Comparison of ENCODE assay signal across 29 cellular contexts in genomic region chr12:104707179-104707578, GRCh38.
DNase-seq lines count a peak whose midpoint lies in the region; ATAC-seq and TF ChIP-seq lines count a peak whose summit lies in the region.
"Had no signal": no experiment of that assay in that cellular context is flagged by ENCODE, and none has a peak within 500 bp of the region (broad histone marks: within the 10 kb centered on the region; RNA-seq: fewer than 3 reads in every experiment).

No MANE protein-coding gene starts in this region.

- no peak overlapping the region for H2AFZ ChIP-seq in SK-N-SH (ENCODE audit: low read depth)

- no peak for TF ChIP-seq RAD21 in SK-N-SH (IDR thresholded peaks at IDR 0.05; ENCODE audit: low read length)

- peaks cover 15% of the 10 kb centered on the region in 2 experiments; a peak in 3 of 4 replicates for H3K4me1 ChIP-seq in SK-N-SH (ENCODE audit: control insufficient read depth in 1 of 2, insufficient read depth in 2 of 2, low read depth in 1 of 2, low read length in 1 of 2)
- H3K4me1 ChIP-seq in Caco-2 = no peaks in the 10 kb centered on the region
- H3K4me1 ChIP-seq: Peyer's patch, psoas muscle had no signal

- CTCF ChIA-PET in activated naive CD4-positive, alpha-beta T cell treated with anti-CD3 and anti-CD28 coated beads for 36 hours (lab: Charles Lee) = interaction anchor here (1.6 kb wide), 1 partner anchor 325 kb away, joined by 4 read pairs; no protein-coding TSS in a partner anchor
- CTCF ChIA-PET in SK-N-SH (lab: Yijun Ruan, JAX) = no interaction called here
- CTCF ChIA-PET in Caco-2 (lab: Charles Lee) = no interaction called here

- H3K4me1 Mint-ChIP-seq in activated naive CD4-positive, alpha-beta T cell treated with anti-CD3 and anti-CD28 coated beads for 36 hours (ENCODE audit: low read depth) = peaks cover 47% of the 10 kb centered on the region
- H3K4me1 Mint-ChIP-seq in chondrocyte (ENCODE audit: low read depth) (peaks cover 52% of the 10 kb centered on the region), osteocyte (ENCODE audit: unreplicated experiment) (peaks cover 55% of the 10 kb centered on the region), Caco-2 (ENCODE audit: low read depth, unreplicated experiment) (no peaks in the 10 kb centered on the region)

- H3K27ac Mint-ChIP-seq in activated naive CD4-positive, alpha-beta T cell treated with anti-CD3 and anti-CD28 coated beads for 36 hours = no peak overlapping the region
- H3K27ac Mint-ChIP-seq in activated naive CD4-positive, alpha-beta T cell treated with anti-CD3 and anti-CD28 coated beads, Interleukin-2, amount 50 U/mL, for 72 hours = peak overlapping the region in 1 of 2 donors; percentile 72
- H3K27ac Mint-ChIP-seq in chondrocyte (ENCODE audit: unreplicated experiment) = peak overlapping the region; percentile 85
- peak overlapping the region; percentile 84 for H3K27ac Mint-ChIP-seq in osteocyte (ENCODE audit: unreplicated experiment)
- no peak overlapping the region for H3K27ac Mint-ChIP-seq in Caco-2 (ENCODE audit: unreplicated experiment)
- H3K27ac Mint-ChIP-seq: activated B cell treated with CpG ODN at 0.5 μM for 24 hours, memory B cell had no signal

- BruUV-seq in Caco-2 (replicated peaks; lab: Mats Ljungman, UMichigan) = no TSS peak

- H3K36me3 Mint-ChIP-seq in activated naive CD4-positive, alpha-beta T cell treated with anti-CD3 and anti-CD28 coated beads for 36 hours (ENCODE audit: low read depth) = peaks cover 3% of the 10 kb centered on the region
- H3K36me3 Mint-ChIP-seq in activated naive CD4-positive, alpha-beta T cell treated with anti-CD3 and anti-CD28 coated beads, Interleukin-2, amount 50 U/mL, for 72 hours = peaks cover 0 to 7% of the 10 kb centered on the region in 2 donors
- H3K36me3 Mint-ChIP-seq in chondrocyte (ENCODE audit: low read depth) = no peaks in the 10 kb centered on the region
- no peaks in the 10 kb centered on the region for H3K36me3 Mint-ChIP-seq in osteocyte (ENCODE audit: unreplicated experiment)
- no peaks in the 10 kb centered on the region for H3K36me3 Mint-ChIP-seq in Caco-2 (ENCODE audit: insufficient read depth, unreplicated experiment)

- no peak for TF ChIP-seq EP300 in SK-N-SH (IDR thresholded peaks at IDR 0.05; ENCODE audit: borderline replicate concordance in 1 of 2, low read depth in 1 of 2, low read length in 1 of 2)

- peak overlapping the region; percentile 43 for H3K4me2 ChIP-seq in SK-N-SH
- H3K4me2 ChIP-seq: KMS-11 had no signal

- no peaks in the 10 kb centered on the region for H3K79me2 ChIP-seq in SK-N-SH (ENCODE audit: insufficient read depth)

- no peak for ATAC-seq in activated naive CD4-positive, alpha-beta T cell treated with anti-CD3 and anti-CD28 coated beads, Interleukin-2, amount 50 U/mL, for 72 hours
- ATAC-seq: HCT116, psoas muscle had no signal

- intact Hi-C loops in activated naive CD4-positive, alpha-beta T cell treated with anti-CD3 and anti-CD28 coated beads for 36 hours (cut with micrococcal nuclease) = no loop called here
- intact Hi-C loops in Caco-2 (cut with micrococcal nuclease; ENCODE audit: unreplicated experiment) = no loop called here

- H3K4me3 ChIP-seq in SK-N-SH (ENCODE audit: low read depth in 2 of 2, low read length in 1 of 2) (no peak overlapping the region), Caco-2 (ENCODE audit: low read depth, low read length) (no peak overlapping the region)
- H3K4me3 ChIP-seq: coronary artery, Peyer's patch, psoas muscle, stomach, tibial nerve had no signal

- H3K9me3 Mint-ChIP-seq in activated naive CD4-positive, alpha-beta T cell treated with anti-CD3 and anti-CD28 coated beads for 36 hours = no peaks in the 10 kb centered on the region
- no peaks in the 10 kb centered on the region for H3K9me3 Mint-ChIP-seq in activated naive CD4-positive, alpha-beta T cell treated with anti-CD3 and anti-CD28 coated beads, Interleukin-2, amount 50 U/mL, for 72 hours
- H3K9me3 Mint-ChIP-seq in chondrocyte (ENCODE audit: low read depth) = no peaks in the 10 kb centered on the region
- H3K9me3 Mint-ChIP-seq in osteocyte (ENCODE audit: unreplicated experiment) = no peaks in the 10 kb centered on the region
- H3K9me3 Mint-ChIP-seq in Caco-2 (ENCODE audit: unreplicated experiment) = no peaks in the 10 kb centered on the region
- H3K9me3 Mint-ChIP-seq: activated B cell treated with CpG ODN at 0.5 μM for 24 hours, memory B cell had no signal

- no peak overlapping the region for H3K9ac ChIP-seq in SK-N-SH
- H3K9ac ChIP-seq: KMS-11 had no signal

- POLR2A ChIA-PET in SK-N-SH (lab: Yijun Ruan, JAX) = no interaction called here
- POLR2A ChIA-PET in Caco-2 (lab: Charles Lee) = no interaction called here

- TF ChIP-seq CTCF in SK-N-SH (IDR thresholded peaks at IDR 0.05) (no peak), chondrocyte (IDR thresholded peaks at IDR 0.05) (no peak), osteocyte (IDR thresholded peaks at IDR 0.05) (no peak), Caco-2 (IDR thresholded peaks at IDR 0.05; ENCODE audit: insufficient read depth in 1 of 2, low read depth in 1 of 2, low read length in 1 of 2, severe bottlenecking in 1 of 2, unreplicated experiment in 1 of 2) (no peak)

- H3K36me3 ChIP-seq in SK-N-SH (replicated peaks in 1 of 2; ENCODE audit: control insufficient read depth in 1 of 2, insufficient read depth in 2 of 2, low read length in 1 of 2) (no peaks in the 10 kb centered on the region), Caco-2 (ENCODE audit: control insufficient read depth, insufficient read depth, low read length) (no peaks in the 10 kb centered on the region)
- H3K36me3 ChIP-seq: BE2C, Peyer's patch, stomach, tibial nerve had no signal

- no peaks in the 10 kb centered on the region for H3F3A ChIP-seq in SK-N-SH (replicated peaks; ENCODE audit: insufficient read depth)

- DNase-seq in activated naive CD4-positive, alpha-beta T cell treated with anti-CD3 and anti-CD28 coated beads for 36 hours = peak; percentile 30
- no peak for DNase-seq in activated naive CD4-positive, alpha-beta T cell treated with anti-CD3 and anti-CD28 coated beads, Interleukin-2, amount 50 U/mL, for 72 hours (ENCODE audit: low spot score in 2 of 2)
- DNase-seq in SK-N-SH (no peak), chondrocyte (ENCODE audit: low spot score) (no peak), osteocyte (ENCODE audit: extremely low spot score, unreplicated experiment) (no peak), Caco-2 (no peak)
- DNase-seq in stimulated activated naive CD4-positive, alpha-beta T cell treated with Interleukin-2 at 50 U/mL for 16 hours (lab: John Stamatoyannopoulos, UW) = no peak
- DNase-seq in effector CD4-positive, alpha-beta T cell = no peak
- DNase-seq: activated B cell treated with CpG ODN at 0.5 μM for 24 hours; activated naive CD4-positive, alpha-beta T cell; activated T-cell treated with anti-CD3 and anti-CD28 coated beads for 4 hours; amygdala; BE2C; COR-L47; hypothalamus; MM.1S; NCI-H1417 treated with DMSO at 0.1 percent for 48 hours; NCI-H2081 treated with DMSO at 0.1 percent for 48 hours; NCI-H226; Peyer's patch; psoas muscle; SIG-M5; stimulated activated CD4-positive, alpha-beta T cell treated with anti-CD3 and anti-CD28 coated beads, Interleukin-15, amount 100 ng/mL, for 24 hours; stomach had no signal

- no peaks in the 10 kb centered on the region for H3K9me2 ChIP-seq in SK-N-SH

- WGBS in SK-N-SH (ENCODE audit: low lambda C conversion rate) = 42% methylated on average over 4 of the region's 4 CpGs

- no peaks in the 10 kb centered on the region for H3K9me3 ChIP-seq in SK-N-SH
- no peaks in the 10 kb centered on the region for H3K9me3 ChIP-seq in Caco-2
- H3K9me3 ChIP-seq: BE2C, Peyer's patch, psoas muscle, stomach, tibial nerve had no signal

- H3K27me3 ChIP-seq in SK-N-SH (ENCODE audit: insufficient read depth) (no peaks in the 10 kb centered on the region), Caco-2 (replicated peaks; ENCODE audit: control insufficient read depth, insufficient read depth, low read length) (no peaks in the 10 kb centered on the region)
- H3K27me3 ChIP-seq: BE2C, Peyer's patch, stomach, tibial nerve had no signal

- no peaks in the 10 kb centered on the region for H3K27me3 Mint-ChIP-seq in activated naive CD4-positive, alpha-beta T cell treated with anti-CD3 and anti-CD28 coated beads for 36 hours (ENCODE audit: low read depth)
- no peaks in the 10 kb centered on the region for H3K27me3 Mint-ChIP-seq in chondrocyte (ENCODE audit: low read depth)
- H3K27me3 Mint-ChIP-seq in osteocyte (ENCODE audit: unreplicated experiment) = no peaks in the 10 kb centered on the region
- H3K27me3 Mint-ChIP-seq in Caco-2 (ENCODE audit: insufficient read depth, unreplicated experiment) = peaks cover 2% of the 10 kb centered on the region
- H3K27me3 Mint-ChIP-seq: activated B cell treated with CpG ODN at 0.5 μM for 24 hours, memory B cell had no signal

- H4K20me1 ChIP-seq in SK-N-SH (ENCODE audit: insufficient read depth) = no peaks in the 10 kb centered on the region

- H3K4me3 Mint-ChIP-seq in activated naive CD4-positive, alpha-beta T cell treated with anti-CD3 and anti-CD28 coated beads for 36 hours = no peak overlapping the region
- H3K4me3 Mint-ChIP-seq in chondrocyte (ENCODE audit: unreplicated experiment) = no peak overlapping the region
- H3K4me3 Mint-ChIP-seq in osteocyte (ENCODE audit: unreplicated experiment) = peak overlapping the region; percentile 28
- H3K4me3 Mint-ChIP-seq in Caco-2 (ENCODE audit: unreplicated experiment) = no peak overlapping the region
- H3K4me3 Mint-ChIP-seq: activated B cell treated with CpG ODN at 0.5 μM for 24 hours, memory B cell had no signal

- peak overlapping the region in 1 of 2 experiments; percentile 42; a peak in 1 of 4 replicates for H3K27ac ChIP-seq in SK-N-SH (ENCODE audit: low read depth in 2 of 2, low read length in 1 of 2)
- H3K27ac ChIP-seq: coronary artery, KMS-11, Peyer's patch, psoas muscle, stomach, tibial nerve had no signal

TF ChIP-seq in SK-N-SH, 30 proteins besides CTCF, POLR2A, EP300 and RAD21 (continues in another document):
- no peak for TF ChIP-seq CHD2 (IDR thresholded peaks at IDR 0.05; ENCODE audit: low read length, partially characterized antibody)
- peak; percentile 14; the same call in 1 of the 2 replicates for TF ChIP-seq TCF12 (IDR thresholded peaks at IDR 0.05)
- TF ChIP-seq, protein P1, sequence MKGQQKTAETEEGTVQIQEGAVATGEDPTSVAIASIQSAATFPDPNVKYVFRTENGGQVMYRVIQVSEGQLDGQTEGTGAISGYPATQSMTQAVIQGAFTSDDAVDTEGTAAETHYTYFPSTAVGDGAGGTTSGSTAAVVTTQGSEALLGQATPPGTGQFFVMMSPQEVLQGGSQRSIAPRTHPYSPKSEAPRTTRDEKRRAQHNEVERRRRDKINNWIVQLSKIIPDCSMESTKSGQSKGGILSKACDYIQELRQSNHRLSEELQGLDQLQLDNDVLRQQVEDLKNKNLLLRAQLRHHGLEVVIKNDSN (IDR thresholded peaks at IDR 0.05; ENCODE audit: borderline replicate concordance, low read depth) = no peak
- no peak for TF ChIP-seq GATA2 (CRISPR knock-in tag; IDR thresholded peaks at IDR 0.05)

Comparison
In these comparisons a context has a peak if more than half of its experiments do, and no peak if none do; other contexts are left out.
1. H3K27ac Mint-ChIP-seq: peak in chondrocyte (single experiment) and osteocyte (single experiment); none in activated naive CD4-positive, alpha-beta T cell treated with anti-CD3 and anti-CD28 coated beads for 36 hours (single experiment) and Caco-2 (single experiment).